9 cellular contexts compared by ENCODE assay signal in the genomic region with DNA sequence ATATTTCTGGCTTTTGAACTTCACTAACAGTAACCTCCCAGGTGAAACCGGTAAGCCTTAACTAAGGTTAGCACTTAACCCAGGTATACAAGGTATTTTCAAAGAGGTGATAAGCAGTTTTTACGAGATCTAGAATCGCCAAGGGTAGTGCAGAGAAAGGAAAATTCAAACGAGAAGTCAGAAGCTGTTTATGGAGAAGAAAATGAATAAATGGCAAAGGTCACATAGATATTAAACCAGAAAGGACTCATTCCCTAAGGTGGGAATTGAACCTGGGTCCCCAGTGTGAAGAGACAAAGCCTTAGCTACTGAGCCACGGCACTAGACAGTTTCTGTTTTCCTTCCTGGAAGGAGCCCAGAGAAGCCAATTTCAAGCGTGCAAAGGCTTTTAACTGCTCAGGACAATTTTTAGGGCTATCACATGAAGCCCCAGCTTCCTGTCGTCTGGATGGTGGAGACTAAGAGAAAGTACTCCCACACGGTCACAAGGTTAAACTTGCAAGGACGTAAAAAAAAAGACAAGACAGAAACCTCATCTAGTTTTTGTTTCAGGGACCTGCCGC. TPM values are rescaled to one million over a fixed set of nuclear protein-coding genes. Genes with fewer than 3 reads are reported as not detected.
DNase-seq lines count a peak whose midpoint lies in the region; ATAC-seq and TF ChIP-seq lines count a peak whose summit lies in the region.
"Had no signal": no experiment of that assay in that cellular context is flagged by ENCODE, and none has a peak within 500 bp of the region (broad histone marks: within the 10 kb centered on the region; RNA-seq: fewer than 3 reads in every experiment).

No MANE protein-coding gene starts in this region.

- H3K27ac Mint-ChIP-seq in activated CD8-positive, alpha-beta T cell treated with anti-CD3 and anti-CD28 coated beads for 36 hours: peak overlapping the region; percentile 83
- peak overlapping the region; percentile 81 to 95 (median 91) for H3K27ac Mint-ChIP-seq in immature natural killer cell

- no peak for TF ChIP-seq CTCF in activated CD8-positive, alpha-beta T cell treated with anti-CD3 and anti-CD28 coated beads for 36 hours (IDR thresholded peaks at IDR 0.05)

- H3K4me1 Mint-ChIP-seq in activated CD8-positive, alpha-beta T cell treated with anti-CD3 and anti-CD28 coated beads for 36 hours (ENCODE audit: low read depth): peaks cover 70% of the 10 kb centered on the region
- peaks cover 54 to 65% of the 10 kb centered on the region in 2 donors for H3K4me1 Mint-ChIP-seq in immature natural killer cell

- intact Hi-C loops in activated CD8-positive, alpha-beta T cell treated with anti-CD3 and anti-CD28 coated beads for 36 hours (cut with micrococcal nuclease): loop anchor here (10.0 kb wide), 1 partner anchor 49 kb away; a partner anchor contains a TSS

- H3K27me3 Mint-ChIP-seq in activated CD8-positive, alpha-beta T cell treated with anti-CD3 and anti-CD28 coated beads for 36 hours: no peaks in the 10 kb centered on the region
- peaks cover 0 to 2% (median 0%) of the 10 kb centered on the region in 3 donors for H3K27me3 Mint-ChIP-seq in immature natural killer cell (ENCODE audit: low read depth in 3 of 3)

- peak; percentile 59 for ATAC-seq in activated CD8-positive, alpha-beta T cell treated with anti-CD3 and anti-CD28 coated beads for 36 hours
- peak; percentile 55 for ATAC-seq in stimulated activated naive CD8-positive, alpha-beta T cell treated with anti-CD3 and anti-CD28 coated beads, Interleukin-15, Interleukin-2, amounts not matched to agents 100 U/mL and 50 U/mL, for 24 hours
- no peak for ATAC-seq in GM18519 (IDR thresholded peaks at IDR 0.05; ENCODE audit: low FRiP score, unreplicated experiment)

- DNase-seq in DMS 273 (lab: John Stamatoyannopoulos, UW; ENCODE audit: unreplicated experiment): peak; percentile 72
- no peak for DNase-seq in DMS 273 treated with DMSO at 0.1 percent for 48 hours (lab: John Stamatoyannopoulos, UW)
- peak; percentile 71 for DNase-seq in activated CD8-positive, alpha-beta T cell treated with anti-CD3 and anti-CD28 coated beads for 36 hours
- peak; percentile 71 to 76 (median 72) for DNase-seq in immature natural killer cell
- DNase-seq in stimulated activated naive CD8-positive, alpha-beta T cell treated with anti-CD3 and anti-CD28 coated beads, Interleukin-15, Interleukin-2, amounts not matched to agents 100 U/mL and 50 U/mL, for 24 hours: peak; percentile 65
- DNase-seq in NCI-H82 treated with DMSO at 0.1 percent for 48 hours (lab: John Stamatoyannopoulos, UW; ENCODE audit: unreplicated experiment): no peak
- no peak for DNase-seq in NCI-H82 (lab: John Stamatoyannopoulos, UW)

- peaks cover 16% of the 10 kb centered on the region for H3K36me3 Mint-ChIP-seq in activated CD8-positive, alpha-beta T cell treated with anti-CD3 and anti-CD28 coated beads for 36 hours (ENCODE audit: low read depth)
- H3K36me3 Mint-ChIP-seq in immature natural killer cell: no peaks in the 10 kb centered on the region

- CTCF ChIA-PET in activated CD8-positive, alpha-beta T cell treated with anti-CD3 and anti-CD28 coated beads for 36 hours (lab: Charles Lee): interaction anchor here (1.0 to 3.2 kb wide), 11 partner anchors 8 to 114 kb away, joined by 3 to 19 read pairs (median 4); a partner anchor contains a TSS

- peak overlapping the region; percentile 40 for H3K4me3 Mint-ChIP-seq in activated CD8-positive, alpha-beta T cell treated with anti-CD3 and anti-CD28 coated beads for 36 hours
- peak overlapping the region; percentile 39 to 75 (median 59) for H3K4me3 Mint-ChIP-seq in immature natural killer cell

- H3K9me3 Mint-ChIP-seq in activated CD8-positive, alpha-beta T cell treated with anti-CD3 and anti-CD28 coated beads for 36 hours: peaks cover 4% of the 10 kb centered on the region
- H3K9me3 Mint-ChIP-seq in immature natural killer cell: no peaks in the 10 kb centered on the region

- POLR2A ChIA-PET in activated CD8-positive, alpha-beta T cell treated with anti-CD3 and anti-CD28 coated beads for 36 hours (lab: Charles Lee): interaction anchor here (0.8 to 2.6 kb wide), 8 partner anchors 22 to 139 kb away, joined by 3 to 12 read pairs (median 4); a partner anchor contains a TSS

RNA-seq across cellular contexts. Expression of a gene that starts 5.7 kb away (rescaled TPM):
- total RNA-seq in activated CD8-positive, alpha-beta T cell treated with anti-CD3 and anti-CD28 coated beads for 36 hours: 1 to 10 TPM; 6.4 TPM
- polyA plus RNA-seq in immature natural killer cell: 1 to 10 TPM in 2 of 3 donors, not detected in 1; 1.5 to 1.8 TPM

RNA-seq across cellular contexts. Expression of a gene that starts 18.6 kb away (rescaled TPM):
- total RNA-seq in activated CD8-positive, alpha-beta T cell treated with anti-CD3 and anti-CD28 coated beads for 36 hours: 1 to 10 TPM; 7.9 to 8.5 TPM
- not detected for polyA plus RNA-seq in immature natural killer cell
- total RNA-seq: astrocyte had no signal

RNA-seq across cellular contexts. Expression of a gene that starts 44.0 kb away (rescaled TPM):
- total RNA-seq in activated CD8-positive, alpha-beta T cell treated with anti-CD3 and anti-CD28 coated beads for 36 hours: 100 to 1,000 TPM; 263 to 268 TPM
- 1,000 to 10,000 TPM in 1 of 3 donors, 100 to 1,000 TPM in 2; 863 to 2,762 (median 893) TPM for polyA plus RNA-seq in immature natural killer cell

RNA-seq across cellular contexts. Expression of a gene that starts 50.4 kb away (rescaled TPM):
- total RNA-seq in activated CD8-positive, alpha-beta T cell treated with anti-CD3 and anti-CD28 coated beads for 36 hours: 100 to 1,000 TPM; 699 to 717 TPM
- polyA plus RNA-seq in immature natural killer cell: 1,000 to 10,000 TPM in 2 of 3 donors, 100 to 1,000 TPM in 1; 962 to 1,843 (median 1,262) TPM

Comparison
In these comparisons a context has a peak if more than half of its experiments do, and no peak if none do; other contexts are left out.
1. DNase-seq: peak in DMS 273 (single experiment), activated CD8-positive, alpha-beta T cell treated with anti-CD3 and anti-CD28 coated beads for 36 hours (single experiment), immature natural killer cell (3 of 3) and stimulated activated naive CD8-positive, alpha-beta T cell treated with anti-CD3 and anti-CD28 coated beads, Interleukin-15, Interleukin-2, amounts not matched to agents 100 U/mL and 50 U/mL, for 24 hours (single experiment); none in DMS 273 treated with DMSO at 0.1 percent for 48 hours (single experiment), NCI-H82 treated with DMSO at 0.1 percent for 48 hours (single experiment) and NCI-H82 (single experiment).